Comparison of ENCODE assay signal across 6 cellular contexts in genomic region chr17:7046127-7046724, GRCh38. TPM values are rescaled to one million over a fixed set of nuclear protein-coding genes. Genes with fewer than 3 reads are reported as not detected.
DNase-seq lines count a peak whose midpoint lies in the region; ATAC-seq and TF ChIP-seq lines count a peak whose summit lies in the region.

No MANE protein-coding gene starts in this region.

- peak overlapping the region; percentile 48; the same call in 1 of the 2 replicates for H3K4me3 ChIP-seq in GM08714 (ENCODE audit: low read length)
- peak overlapping the region; percentile 21 for H3K4me3 ChIP-seq in iPS-11a (ENCODE audit: low read depth, low read length)
- H3K4me3 ChIP-seq in suprapubic skin, result peak overlapping the region; percentile 42

- peak overlapping the region; percentile 91 for H3K27ac ChIP-seq in suprapubic skin

- TF ChIP-seq POLR2A in suprapubic skin (IDR thresholded peaks at IDR 0.05), result no peak

- no peaks in the 10 kb centered on the region for H3K9me3 ChIP-seq in suprapubic skin

- H3K4me1 ChIP-seq in suprapubic skin, result peaks cover 47% of the 10 kb centered on the region

- no peak for TF ChIP-seq CTCF in suprapubic skin (IDR thresholded peaks at IDR 0.05)

- no peak for TF ChIP-seq EP300 in suprapubic skin (IDR thresholded peaks at IDR 0.05)

- peak; percentile 38 for DNase-seq in T-helper 9 cell
- peak; percentile 88 to 91 for DNase-seq in suprapubic skin (ENCODE audit: low spot score in 2 of 2)
- no peak for DNase-seq in D341Med (ENCODE audit: low spot score)

- 14% methylated on average over 15 of the region's 15 CpGs for WGBS in suprapubic skin

- H3K27me3 ChIP-seq in suprapubic skin, result peaks cover 8% of the 10 kb centered on the region

- ATAC-seq in GM18498 (IDR thresholded peaks at IDR 0.05; ENCODE audit: unreplicated experiment), result no peak

- no peaks in the 10 kb centered on the region for H3K36me3 ChIP-seq in suprapubic skin

RNA-seq across cellular contexts. Expression of gene SLC16A11, which starts 2.3 kb away (rescaled TPM):
- 10 to 100 TPM in 1 of 4 donors, 1 to 10 TPM in 2, under 1 TPM in 1; 0.26 to 10.8 (median 5.5) TPM for total RNA-seq in suprapubic skin

RNA-seq across cellular contexts. Expression of gene SLC16A13, which starts 10.4 kb away (rescaled TPM):
- total RNA-seq in suprapubic skin, result 1 to 10 TPM; 1.5 to 4.9 (median 3.7) TPM

RNA-seq across cellular contexts. Expression of gene BCL6B, which starts 23.4 kb away (rescaled TPM):
- total RNA-seq in suprapubic skin, result 1 to 10 TPM; 1.6 to 3.1 (median 1.8) TPM

RNA-seq across cellular contexts. Expression of gene RNASEK, which starts 33.8 kb away (rescaled TPM):
- 100 to 1,000 TPM in 3 of 4 donors, 10 to 100 TPM in 1; 82.2 to 235 (median 219) TPM for total RNA-seq in suprapubic skin

RNA-seq across cellular contexts. Expression of gene CLEC10A, which starts 33.8 kb away (rescaled TPM):
- total RNA-seq in suprapubic skin, result 1 to 10 TPM; 1.6 to 3.3 (median 1.7) TPM
